ENCODE assay signal across 11 cellular contexts in genomic region chr12:106108187-106108816, GRCh38. TPM values are rescaled to one million over a fixed set of nuclear protein-coding genes. Genes with fewer than 3 reads are reported as not detected.
DNase-seq lines count a peak whose midpoint lies in the region; ATAC-seq and TF ChIP-seq lines count a peak whose summit lies in the region.
"Had no signal": no experiment of that assay in that cellular context is flagged by ENCODE, and none has a peak within 500 bp of the region (broad histone marks: within the 10 kb centered on the region; RNA-seq: fewer than 3 reads in every experiment).

No MANE protein-coding gene starts in this region.

- H3K9ac ChIP-seq in mucosa of rectum (ENCODE audit: low read depth in 1 of 2, low read length in 2 of 2), result no peak overlapping the region

- no peaks in the 10 kb centered on the region for H3K9me3 Mint-ChIP-seq in glutamatergic neuron (ENCODE audit: unreplicated experiment)
- H3K9me3 Mint-ChIP-seq: IgD-negative memory B cell had no signal

- H3K27ac Mint-ChIP-seq in glutamatergic neuron (ENCODE audit: unreplicated experiment), result no peak overlapping the region
- H3K27ac Mint-ChIP-seq: IgD-negative memory B cell had no signal

- peaks cover 26 to 38% of the 10 kb centered on the region in 2 donors for H3K4me1 ChIP-seq in mucosa of rectum (ENCODE audit: control insufficient read depth in 2 of 2, insufficient read depth in 2 of 2, low read length in 2 of 2)

- no peaks in the 10 kb centered on the region for H3K27me3 ChIP-seq in mucosa of rectum (ENCODE audit: control insufficient read depth in 2 of 2, insufficient read depth in 2 of 2, low read length in 2 of 2)

- no peaks in the 10 kb centered on the region for H3K36me3 Mint-ChIP-seq in glutamatergic neuron (ENCODE audit: unreplicated experiment)
- H3K36me3 Mint-ChIP-seq: IgD-negative memory B cell had no signal

- ATAC-seq in HG03439 (IDR thresholded peaks at IDR 0.05; ENCODE audit: unreplicated experiment), result no peak

- no peaks in the 10 kb centered on the region for H3K36me3 ChIP-seq in mucosa of rectum (ENCODE audit: control insufficient read depth in 2 of 2, insufficient read depth in 2 of 2, low read length in 2 of 2)

- H3K4me1 Mint-ChIP-seq in glutamatergic neuron (ENCODE audit: low read depth, unreplicated experiment), result peaks cover 15% of the 10 kb centered on the region
- H3K4me1 Mint-ChIP-seq: IgD-negative memory B cell had no signal

- no peaks in the 10 kb centered on the region for H3K9me3 ChIP-seq in mucosa of rectum (ENCODE audit: control insufficient read depth in 2 of 2, low read length in 2 of 2)

- H3K4me3 ChIP-seq in fibroblast of pulmonary artery (replicated peaks; ENCODE audit: low read depth, low read length), result no peak overlapping the region
- H3K4me3 ChIP-seq in mucosa of rectum (ENCODE audit: low read length in 2 of 2), result peak overlapping the region in 1 of 2 donors; percentile 44

- TF ChIP-seq CTCF in fibroblast of pulmonary artery (IDR thresholded peaks at IDR 0.05; ENCODE audit: low read length, missing control alignments), result peak; percentile 40
- TF ChIP-seq CTCF in glutamatergic neuron (IDR thresholded peaks at IDR 0.05; ENCODE audit: partially characterized antibody, unreplicated experiment), result no peak

- peaks cover under 1% of the 10 kb centered on the region for H3K27me3 Mint-ChIP-seq in glutamatergic neuron (ENCODE audit: unreplicated experiment)

- in situ Hi-C loops in ACHN (cut with HindIII; ENCODE audit: low pct_ligation_motif_present, low pct_unique_long_range_greater_than_20kb, low sequenced_read_pairs), result no loop called here

- peak; percentile 31 for DNase-seq in ACHN
- peak; percentile 49 for DNase-seq in RPMI7951 (ENCODE audit: low read depth)
- DNase-seq in fibroblast of pulmonary artery (ENCODE audit: low read depth), result peak; percentile 90
- no peak for DNase-seq in activated gamma-delta T cell (lab: John Stamatoyannopoulos, UW)
- DNase-seq in NCI-H1092 treated with DMSO at 0.1 percent for 48 hours (lab: John Stamatoyannopoulos, UW), result no peak
- DNase-seq in glutamatergic neuron, result no peak
- DNase-seq: AML-193, GOT3 had no signal

- peak overlapping the region; percentile 70 to 85 for H3K27ac ChIP-seq in mucosa of rectum (ENCODE audit: low read depth in 2 of 2, low read length in 2 of 2)

- H3K4me3 Mint-ChIP-seq in glutamatergic neuron (ENCODE audit: unreplicated experiment), result no peak overlapping the region
- H3K4me3 Mint-ChIP-seq: IgD-negative memory B cell had no signal

RNA-seq across cellular contexts. Expression of gene NUAK1, which starts 30.5 kb away (rescaled TPM):
- total RNA-seq in RPMI7951 (2014; rRNA removed; shearing (Covaris generic)), result 6.9 and 7.0 TPM in 2 replicates
- 18.8 TPM for total RNA-seq in glutamatergic neuron (ENCODE audit: unreplicated experiment)

Comparison
In these comparisons a context has a peak if more than half of its experiments do, and no peak if none do; other contexts are left out.
1. DNase-seq: peak in ACHN (single experiment), RPMI7951 (single experiment) and fibroblast of pulmonary artery (single experiment); none in activated gamma-delta T cell (single experiment), NCI-H1092 treated with DMSO at 0.1 percent for 48 hours (single experiment) and glutamatergic neuron (single experiment).